ENCODE assay signal across 9 cellular contexts in genomic region chr12:71594214-71594948, GRCh38.
A peak's percentile ranks its signal among the peaks of the same experiment; 100 is the strongest.
DNase-seq lines count a peak whose midpoint lies in the region; ATAC-seq and TF ChIP-seq lines count a peak whose summit lies in the region.
"Had no signal": no experiment of that assay in that cellular context is flagged by ENCODE, and none has a peak within 500 bp of the region (broad histone marks: within the 10 kb centered on the region; RNA-seq: fewer than 3 reads in every experiment).

No MANE protein-coding gene starts in this region.

- in situ Hi-C loops in gastrocnemius medialis (cut with MboI; ENCODE audit: low sequenced_read_pairs in 4 of 4), result no loop called here

- H3K9me3 ChIP-seq in mucosa of descending colon (no peaks in the 10 kb centered on the region), gastrocnemius medialis (no peaks in the 10 kb centered on the region)

- no peaks in the 10 kb centered on the region for H3K4me1 ChIP-seq in mucosa of descending colon (ENCODE audit: low read depth)
- H3K4me1 ChIP-seq in gastrocnemius medialis, result no peaks in the 10 kb centered on the region

- DNase-seq in ELR (ENCODE audit: low read depth) (peak; percentile 40), NCI-H1694 (lab: John Stamatoyannopoulos, UW) (peak; percentile 35), mucosa of descending colon (peak in 1 of 3 donors; percentile 26), ecto neural progenitor cell (ENCODE audit: low spot score) (no peak), gastrocnemius medialis (no peak), NOMO-1 treated with dmso at 0.1 percent for 144 hours (lab: John Stamatoyannopoulos, UW; ENCODE audit: unreplicated experiment) (no peak)
- DNase-seq: activated CD4-positive, alpha-beta T cell treated with anti-CD3 and anti-CD28 coated beads, Interleukin-2, amount 50 U/mL, for 1 hour; NCI-H524 treated with DMSO at 0.1 percent for 48 hours had no signal

- H3K27me3 ChIP-seq in gastrocnemius medialis, result peaks cover 0 to 4% (median 0%) of the 10 kb centered on the region in 3 donors

- no peaks in the 10 kb centered on the region for H3K36me3 ChIP-seq in mucosa of descending colon (ENCODE audit: low read depth)
- no peaks in the 10 kb centered on the region for H3K36me3 ChIP-seq in gastrocnemius medialis

- intact Hi-C loops in mucosa of descending colon (cut with DNase I, micrococcal nuclease) (no loop called here), gastrocnemius medialis (cut with DNase I; ENCODE audit: low total_unique reads) (no loop called here)

- TF ChIP-seq POLR2A in gastrocnemius medialis (IDR thresholded peaks at IDR 0.05), result no peak

- H3K27ac ChIP-seq in VCaP (peak overlapping the region; percentile 39), gastrocnemius medialis (no peak overlapping the region)

- H3K4me3 ChIP-seq in mucosa of descending colon, result no peak overlapping the region
- H3K4me3 ChIP-seq in gastrocnemius medialis, result no peak overlapping the region

- ATAC-seq in mucosa of descending colon, result peak; percentile 31
- no peak for ATAC-seq in gastrocnemius medialis

- TF ChIP-seq CTCF in VCaP (conservative IDR thresholded peaks at IDR 0.05), result 0 out of 2 replicates have a peak, but pooled peaks have one; percentile 6
- TF ChIP-seq CTCF in mucosa of descending colon (IDR thresholded peaks at IDR 0.05), result no peak
- no peak for TF ChIP-seq CTCF in gastrocnemius medialis (IDR thresholded peaks at IDR 0.05 in 4 of 5, conservative IDR thresholded peaks at IDR 0.05 in 1 of 5)

Comparison
In these comparisons a context has a peak if more than half of its experiments do, and no peak if none do; other contexts are left out.
1. DNase-seq: peak in ELR (single experiment) and NCI-H1694 (single experiment); none in ecto neural progenitor cell (single experiment), gastrocnemius medialis (0 of 2) and NOMO-1 treated with dmso at 0.1 percent for 144 hours (single experiment).